Comparison of ENCODE assay signal across 19 cellular contexts in the genomic region with DNA sequence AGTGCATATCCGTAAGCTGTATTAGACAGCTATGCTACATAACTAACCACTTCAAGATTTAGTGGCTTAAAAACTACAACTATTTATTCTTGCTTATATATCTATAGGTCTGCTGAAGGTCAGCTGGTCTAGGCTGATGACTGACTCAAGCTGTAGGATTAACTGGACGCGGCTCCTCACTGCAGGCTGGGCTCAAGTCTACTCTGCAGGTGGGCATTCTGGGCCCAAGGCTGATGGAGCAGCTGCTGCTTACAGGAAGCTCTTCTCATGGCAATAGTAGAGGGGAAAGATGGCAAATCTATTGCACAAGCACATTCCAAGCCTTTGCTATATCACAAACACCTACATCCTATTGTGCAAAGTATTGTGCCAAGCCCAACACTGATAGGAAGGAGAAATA.
A peak's percentile ranks its signal among the peaks of the same experiment; 100 is the strongest.
DNase-seq lines count a peak whose midpoint lies in the region; ATAC-seq and TF ChIP-seq lines count a peak whose summit lies in the region.
"Had no signal": no experiment of that assay in that cellular context is flagged by ENCODE, and none has a peak within 500 bp of the region (broad histone marks: within the 10 kb centered on the region; RNA-seq: fewer than 3 reads in every experiment).

No MANE protein-coding gene starts in this region.

- no peaks in the 10 kb centered on the region for H3K9me3 Mint-ChIP-seq in GM23338
- H3K9me3 Mint-ChIP-seq in progenitor cell of endocrine pancreas (ENCODE audit: low read depth) = peaks cover 3% of the 10 kb centered on the region
- H3K9me3 Mint-ChIP-seq: activated CD4-positive, alpha-beta memory T cell treated with anti-CD3 and anti-CD28 coated beads, Interleukin-2, amount 10 ng/mL, durations not matched to agents 7 days and 5 days; activated T-helper 1 cell treated with anti-CD3 and anti-CD28 coated beads, Interleukin-12 subunit alpha, Interleukin-12 subunit beta, Interleukin-2, Interleukin-4 antibody, amounts not matched to agents 30 ng/mL and 10 ng/mL and 1 ng/mL, durations not matched to agents 14 hours and 24 hours and 36 hours had no signal

- H3K27ac Mint-ChIP-seq in GM23338 (no peak overlapping the region), progenitor cell of endocrine pancreas (no peak overlapping the region)
- H3K27ac Mint-ChIP-seq: activated CD4-positive, alpha-beta memory T cell treated with anti-CD3 and anti-CD28 coated beads, Interleukin-2, amount 10 ng/mL, durations not matched to agents 7 days and 5 days; activated T-helper 1 cell treated with anti-CD3 and anti-CD28 coated beads, Interleukin-12 subunit alpha, Interleukin-12 subunit beta, Interleukin-2, Interleukin-4 antibody, amounts not matched to agents 30 ng/mL and 10 ng/mL and 1 ng/mL, durations not matched to agents 14 hours and 24 hours and 36 hours; immature natural killer cell; naive B cell had no signal

- H3K27me3 ChIP-seq in GM23338 (ENCODE audit: insufficient read depth) = no peaks in the 10 kb centered on the region
- no peaks in the 10 kb centered on the region for H3K27me3 ChIP-seq in testis
- H3K27me3 ChIP-seq: dorsolateral prefrontal cortex, esophagus squamous epithelium had no signal

- peak; percentile 18 for ATAC-seq in GM18909 (IDR thresholded peaks at IDR 0.05; ENCODE audit: poor library complexity, unreplicated experiment)
- peak; percentile 73 for ATAC-seq in GM23338
- ATAC-seq in HG03175 (IDR thresholded peaks at IDR 0.05; ENCODE audit: unreplicated experiment) = peak; percentile 23
- no peak for ATAC-seq in HG02610 (IDR thresholded peaks at IDR 0.05; ENCODE audit: unreplicated experiment)

- intact Hi-C loops in testis (cut with DNase I; ENCODE audit: low total_unique reads) = no loop called here

- H3K36me3 Mint-ChIP-seq in GM23338 (ENCODE audit: low read depth) (no peaks in the 10 kb centered on the region), progenitor cell of endocrine pancreas (ENCODE audit: insufficient read depth) (no peaks in the 10 kb centered on the region)
- H3K36me3 Mint-ChIP-seq: immature natural killer cell, naive B cell had no signal

- H3F3A ChIP-seq in GM23338 (replicated peaks; ENCODE audit: low read depth) = no peaks in the 10 kb centered on the region

- H3K4me1 Mint-ChIP-seq in GM23338 (peaks cover 3% of the 10 kb centered on the region; the same call in 1 of the 3 replicates), progenitor cell of endocrine pancreas (ENCODE audit: low read depth) (peaks cover 3% of the 10 kb centered on the region)
- H3K4me1 Mint-ChIP-seq: activated CD4-positive, alpha-beta memory T cell treated with anti-CD3 and anti-CD28 coated beads, Interleukin-2, amount 10 ng/mL, durations not matched to agents 7 days and 5 days; immature natural killer cell; naive B cell had no signal

- H3K27ac ChIP-seq in GM23338 (ENCODE audit: low read depth) (no peak overlapping the region), testis (no peak overlapping the region)
- H3K27ac ChIP-seq: dorsolateral prefrontal cortex, esophagus squamous epithelium, parathyroid adenoma had no signal

- TF ChIP-seq CTCF in GM23338 (conservative IDR thresholded peaks at IDR 0.05; ENCODE audit: low read depth in 2 of 2) = no peak
- TF ChIP-seq CTCF in progenitor cell of endocrine pancreas (IDR thresholded peaks at IDR 0.05; ENCODE audit: unreplicated experiment) = no peak
- no peak for TF ChIP-seq CTCF in testis (IDR thresholded peaks at IDR 0.05)

- TF ChIP-seq POLR2A in testis (IDR thresholded peaks at IDR 0.05) = no peak

- no peaks in the 10 kb centered on the region for H3K79me2 ChIP-seq in GM23338 (replicated peaks; ENCODE audit: insufficient read depth)
- H3K79me2 ChIP-seq: parathyroid adenoma had no signal

- no peak overlapping the region for H2AFZ ChIP-seq in GM23338
- H2AFZ ChIP-seq: parathyroid adenoma had no signal

- H3K9me3 ChIP-seq in testis = no peaks in the 10 kb centered on the region
- H3K9me3 ChIP-seq: esophagus squamous epithelium had no signal

- WGBS in testis, 2 donors = 89 to 90% methylated on average over 3 of the region's 3 CpGs

- no peaks in the 10 kb centered on the region for H3K9me2 ChIP-seq in GM23338 (ENCODE audit: insufficient read depth)

- DNase-seq in GM23338 (ENCODE audit: low spot score) (peak; percentile 33), RPMI8226 (peak; percentile 69), progenitor cell of endocrine pancreas (ENCODE audit: low spot score, unreplicated experiment) (no peak), testis (no peak)
- no peak for DNase-seq in activated naive CD4-positive, alpha-beta T cell treated with Interleukin-2 at 50 U/mL for 16 hours
- DNase-seq: activated CD4-positive, alpha-beta memory T cell treated with anti-CD3 and anti-CD28 coated beads, Interleukin-2, amount 10 ng/mL, durations not matched to agents 7 days and 5 days; dorsolateral prefrontal cortex; esophagus squamous epithelium; head of caudate nucleus; immature natural killer cell; naive B cell; NCI-H1092 treated with DMSO at 0.1 percent for 48 hours; NCI-H69; stimulated activated CD4-positive, alpha-beta T cell treated with anti-CD3 and anti-CD28 coated beads, Interleukin-4, amount 100 ng/mL, for 4 hours had no signal

- H3K27me3 Mint-ChIP-seq in GM23338 (ENCODE audit: insufficient read depth, low read depth, poor library complexity) (peaks cover 3% of the 10 kb centered on the region), progenitor cell of endocrine pancreas (peaks cover 2% of the 10 kb centered on the region)
- H3K27me3 Mint-ChIP-seq: activated CD4-positive, alpha-beta memory T cell treated with anti-CD3 and anti-CD28 coated beads, Interleukin-2, amount 10 ng/mL, durations not matched to agents 7 days and 5 days had no signal

- H3K4me3 Mint-ChIP-seq in GM23338 (no peak overlapping the region), progenitor cell of endocrine pancreas (ENCODE audit: low read depth) (no peak overlapping the region)
- H3K4me3 Mint-ChIP-seq: activated CD4-positive, alpha-beta memory T cell treated with anti-CD3 and anti-CD28 coated beads, Interleukin-2, amount 10 ng/mL, durations not matched to agents 7 days and 5 days; activated T-helper 1 cell treated with anti-CD3 and anti-CD28 coated beads, Interleukin-12 subunit alpha, Interleukin-12 subunit beta, Interleukin-2, Interleukin-4 antibody, amounts not matched to agents 30 ng/mL and 10 ng/mL and 1 ng/mL, durations not matched to agents 14 hours and 24 hours and 36 hours; immature natural killer cell; naive B cell had no signal

- no peaks in the 10 kb centered on the region for H4K20me1 ChIP-seq in GM23338 (replicated peaks; ENCODE audit: insufficient read depth)

- H3K4me2 ChIP-seq in GM23338 = no peak overlapping the region

- no peak overlapping the region for H3K4me3 ChIP-seq in GM23338
- H3K4me3 ChIP-seq in testis = no peak overlapping the region
- H3K4me3 ChIP-seq: dorsolateral prefrontal cortex, esophagus squamous epithelium had no signal

- H3K4me1 ChIP-seq in GM23338 (ENCODE audit: insufficient read depth) (no peaks in the 10 kb centered on the region), testis (no peaks in the 10 kb centered on the region)
- H3K4me1 ChIP-seq: parathyroid adenoma had no signal

- H3K36me3 ChIP-seq in GM23338 (ENCODE audit: insufficient read depth) (no peaks in the 10 kb centered on the region), testis (ENCODE audit: low read depth, missing control alignments) (no peaks in the 10 kb centered on the region)
- H3K36me3 ChIP-seq: esophagus squamous epithelium had no signal

TF ChIP-seq in GM23338, 12 proteins besides CTCF, POLR2A, EP300 and RAD21:
- TF ChIP-seq JUNB (IDR thresholded peaks at IDR 0.05; ENCODE audit: unreplicated experiment) = no peak
- TF ChIP-seq CREB1 (CRISPR knock-in tag; IDR thresholded peaks at IDR 0.05; ENCODE audit: low read depth) = no peak
- no peak for TF ChIP-seq ZNF331 (CRISPR knock-in tag; IDR thresholded peaks at IDR 0.05; ENCODE audit: low read depth)
- TF ChIP-seq, protein P1, sequence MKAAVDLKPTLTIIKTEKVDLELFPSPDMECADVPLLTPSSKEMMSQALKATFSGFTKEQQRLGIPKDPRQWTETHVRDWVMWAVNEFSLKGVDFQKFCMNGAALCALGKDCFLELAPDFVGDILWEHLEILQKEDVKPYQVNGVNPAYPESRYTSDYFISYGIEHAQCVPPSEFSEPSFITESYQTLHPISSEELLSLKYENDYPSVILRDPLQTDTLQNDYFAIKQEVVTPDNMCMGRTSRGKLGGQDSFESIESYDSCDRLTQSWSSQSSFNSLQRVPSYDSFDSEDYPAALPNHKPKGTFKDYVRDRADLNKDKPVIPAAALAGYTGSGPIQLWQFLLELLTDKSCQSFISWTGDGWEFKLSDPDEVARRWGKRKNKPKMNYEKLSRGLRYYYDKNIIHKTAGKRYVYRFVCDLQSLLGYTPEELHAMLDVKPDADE (IDR thresholded peaks at IDR 0.05) = no peak
- TF ChIP-seq NANOG (IDR thresholded peaks at IDR 0.05; ENCODE audit: borderline replicate concordance) = no peak
- no peak for TF ChIP-seq EZH2phosphoT487 (IDR thresholded peaks at IDR 0.05; ENCODE audit: unreplicated experiment)
- no peak for TF ChIP-seq POLR2AphosphoS5 (IDR thresholded peaks at IDR 0.05; ENCODE audit: low read depth)
- TF ChIP-seq, protein P2, sequence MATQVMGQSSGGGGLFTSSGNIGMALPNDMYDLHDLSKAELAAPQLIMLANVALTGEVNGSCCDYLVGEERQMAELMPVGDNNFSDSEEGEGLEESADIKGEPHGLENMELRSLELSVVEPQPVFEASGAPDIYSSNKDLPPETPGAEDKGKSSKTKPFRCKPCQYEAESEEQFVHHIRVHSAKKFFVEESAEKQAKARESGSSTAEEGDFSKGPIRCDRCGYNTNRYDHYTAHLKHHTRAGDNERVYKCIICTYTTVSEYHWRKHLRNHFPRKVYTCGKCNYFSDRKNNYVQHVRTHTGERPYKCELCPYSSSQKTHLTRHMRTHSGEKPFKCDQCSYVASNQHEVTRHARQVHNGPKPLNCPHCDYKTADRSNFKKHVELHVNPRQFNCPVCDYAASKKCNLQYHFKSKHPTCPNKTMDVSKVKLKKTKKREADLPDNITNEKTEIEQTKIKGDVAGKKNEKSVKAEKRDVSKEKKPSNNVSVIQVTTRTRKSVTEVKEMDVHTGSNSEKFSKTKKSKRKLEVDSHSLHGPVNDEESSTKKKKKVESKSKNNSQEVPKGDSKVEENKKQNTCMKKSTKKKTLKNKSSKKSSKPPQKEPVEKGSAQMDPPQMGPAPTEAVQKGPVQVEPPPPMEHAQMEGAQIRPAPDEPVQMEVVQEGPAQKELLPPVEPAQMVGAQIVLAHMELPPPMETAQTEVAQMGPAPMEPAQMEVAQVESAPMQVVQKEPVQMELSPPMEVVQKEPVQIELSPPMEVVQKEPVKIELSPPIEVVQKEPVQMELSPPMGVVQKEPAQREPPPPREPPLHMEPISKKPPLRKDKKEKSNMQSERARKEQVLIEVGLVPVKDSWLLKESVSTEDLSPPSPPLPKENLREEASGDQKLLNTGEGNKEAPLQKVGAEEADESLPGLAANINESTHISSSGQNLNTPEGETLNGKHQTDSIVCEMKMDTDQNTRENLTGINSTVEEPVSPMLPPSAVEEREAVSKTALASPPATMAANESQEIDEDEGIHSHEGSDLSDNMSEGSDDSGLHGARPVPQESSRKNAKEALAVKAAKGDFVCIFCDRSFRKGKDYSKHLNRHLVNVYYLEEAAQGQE (IDR thresholded peaks at IDR 0.05; ENCODE audit: unreplicated experiment) = no peak
- TF ChIP-seq STAT1 (IDR thresholded peaks at IDR 0.05; ENCODE audit: unreplicated experiment) = no peak

Comparison
In these comparisons a context has a peak if more than half of its experiments do, and no peak if none do; other contexts are left out.
1. DNase-seq: peak in GM23338 (single experiment) and RPMI8226 (single experiment); none in progenitor cell of endocrine pancreas (single experiment), activated naive CD4-positive, alpha-beta T cell treated with Interleukin-2 at 50 U/mL for 16 hours (single experiment) and testis (single experiment).